2 cellular contexts compared by ENCODE assay signal in genomic region chr19:31698352-31698751, GRCh38.
TF ChIP-seq lines count a peak whose summit lies in the region.

No MANE protein-coding gene starts in this region.

TF ChIP-seq in HEK293, 187 proteins besides CTCF, POLR2A, EP300 and RAD21:
- TF ChIP-seq ZNF777 (tag by site-specific recombination; IDR thresholded peaks at IDR 0.05; ENCODE audit: borderline replicate concordance) (no peak), REPIN1 (tag by site-specific recombination; IDR thresholded peaks at IDR 0.05; ENCODE audit: low read depth) (no peak), ZBTB11 (tag by site-specific recombination; conservative IDR thresholded peaks at IDR 0.05; ENCODE audit: low read depth) (no peak), ZNF473 (tag by site-specific recombination; IDR thresholded peaks at IDR 0.05) (no peak), ZBTB8A (tag by site-specific recombination; IDR thresholded peaks at IDR 0.05) (no peak), ZNF274 (IDR thresholded peaks at IDR 0.05; ENCODE audit: low read length) (no peak), ZNF274 (tag by site-specific recombination; IDR thresholded peaks at IDR 0.05; ENCODE audit: borderline replicate concordance) (no peak), ZNF140 (tag by site-specific recombination; IDR thresholded peaks at IDR 0.05) (0 out of 2 replicates have a peak, but pooled peaks have one; percentile 4)

TF ChIP-seq in H1, 55 proteins besides CTCF, POLR2A, EP300 and RAD21:
- no peak for TF ChIP-seq CHD2 (IDR thresholded peaks at IDR 0.05; ENCODE audit: low read length)
- no peak for TF ChIP-seq SIN3A (conservative IDR thresholded peaks at IDR 0.05 in 1 of 2, IDR thresholded peaks at IDR 0.05 in 1 of 2; ENCODE audit: low read depth in 1 of 2, low read length in 2 of 2)
- no peak for TF ChIP-seq JUN (IDR thresholded peaks at IDR 0.05; ENCODE audit: low read depth, low read length)
- no peak for TF ChIP-seq TBP (IDR thresholded peaks at IDR 0.05; ENCODE audit: low read depth, low read length)
- TF ChIP-seq HDAC6 (IDR thresholded peaks at IDR 0.05; ENCODE audit: low read depth, low read length): no peak
- TF ChIP-seq SRF (IDR thresholded peaks at IDR 0.05; ENCODE audit: low read depth, low read length): no peak
- no peak for TF ChIP-seq BCL11A (IDR thresholded peaks at IDR 0.05; ENCODE audit: low read depth in 2 of 2, low read length in 2 of 2)
- no peak for TF ChIP-seq USF2 (IDR thresholded peaks at IDR 0.05; ENCODE audit: low read length)
- TF ChIP-seq KDM1A (IDR thresholded peaks at IDR 0.05; ENCODE audit: borderline replicate concordance, low read length): no peak
- no peak for TF ChIP-seq EGR1 (IDR thresholded peaks at IDR 0.05; ENCODE audit: borderline replicate concordance, low read depth, low read length)
- no peak for TF ChIP-seq CTBP2 (IDR thresholded peaks at IDR 0.05; ENCODE audit: borderline replicate concordance, insufficient read depth, insufficient read length, low read length)
- no peak for TF ChIP-seq RNF2 (IDR thresholded peaks at IDR 0.05; ENCODE audit: borderline replicate concordance, low read depth, low read length, missing control alignments, poor library complexity, severe bottlenecking)
- TF ChIP-seq MAX (IDR thresholded peaks at IDR 0.05): no peak
- TF ChIP-seq SP1 (IDR thresholded peaks at IDR 0.05; ENCODE audit: low read depth, low read length): no peak
- TF ChIP-seq TAF1 (IDR thresholded peaks at IDR 0.05; ENCODE audit: low read depth, low read length): no peak
- no peak for TF ChIP-seq JUND (IDR thresholded peaks at IDR 0.05; ENCODE audit: low read length)
- TF ChIP-seq RFX5 (IDR thresholded peaks at IDR 0.05; ENCODE audit: borderline replicate concordance, low read depth, low read length): no peak
- no peak for TF ChIP-seq NANOG (IDR thresholded peaks at IDR 0.05; ENCODE audit: insufficient read depth, low read depth, low read length, poor library complexity, severe bottlenecking)
- TF ChIP-seq ATF2 (IDR thresholded peaks at IDR 0.05; ENCODE audit: low read length): no peak
- no peak for TF ChIP-seq E2F6 (IDR thresholded peaks at IDR 0.05)
TF ChIP-seq in H1: peak in this region for 0.
